ENCODE assay signal across 8 cellular contexts in genomic region chr16:87855852-87856715, GRCh38. TPM values are rescaled to one million over a fixed set of nuclear protein-coding genes. Genes with fewer than 3 reads are reported as not detected.
A peak's percentile ranks its signal among the peaks of the same experiment; 100 is the strongest.
DNase-seq lines count a peak whose midpoint lies in the region; ATAC-seq and TF ChIP-seq lines count a peak whose summit lies in the region.

No MANE protein-coding gene starts in this region.

- H3K36me3 ChIP-seq in GM06990 (ENCODE audit: control insufficient read depth, insufficient read depth, low read length) (peaks cover 23% of the 10 kb centered on the region), RWPE2 (ENCODE audit: low read depth) (peaks cover 93% of the 10 kb centered on the region)

- peak overlapping the region; percentile 98 for H3K27ac ChIP-seq in RWPE2 (ENCODE audit: poor library complexity, severe bottlenecking)

- peak; percentile 2 for ATAC-seq in RWPE2 (ENCODE audit: low read depth)

- no peak for TF ChIP-seq CTCF in GM06990 (IDR thresholded peaks at IDR 0.05; ENCODE audit: insufficient read depth, low read length, poor library complexity, severe bottlenecking)
- TF ChIP-seq CTCF in RWPE2 (IDR thresholded peaks at IDR 0.05; ENCODE audit: poor library complexity, severe bottlenecking) = no peak

- H3K4me3 ChIP-seq in GM06990 (replicated peaks; ENCODE audit: low read depth, low read length) = peak overlapping the region; percentile 49
- peak overlapping the region; percentile 1 for H3K4me3 ChIP-seq in RWPE2 (ENCODE audit: severe bottlenecking)

- H3K4me1 ChIP-seq in RWPE2 (ENCODE audit: insufficient read depth, poor library complexity, severe bottlenecking) = peaks cover 82% of the 10 kb centered on the region

- DNase-seq in GM06990 (ENCODE audit: extremely low read depth, insufficient read length) (no peak), RWPE2 (ENCODE audit: low spot score) (peak; percentile 72), dermis blood vessel endothelial cell (peak; percentile 53), myocyte (ENCODE audit: low read depth) (peak; percentile 53), iPS-NIHi11 (ENCODE audit: low spot score) (no peak), NOMO-1 treated with DMSO at 0.1 percent for 48 hours (lab: John Stamatoyannopoulos, UW; ENCODE audit: unreplicated experiment) (no peak), epidermal melanocyte (ENCODE audit: insufficient read length, low spot score) (no peak)
- no peak for DNase-seq in stimulated activated CD4-positive, alpha-beta T cell treated with anti-CD3 and anti-CD28 coated beads, Interleukin-15, amount 100 ng/mL, for 24 hours

- no peaks in the 10 kb centered on the region for H3K9me3 ChIP-seq in RWPE2 (ENCODE audit: severe bottlenecking)

- no peaks in the 10 kb centered on the region for H3K27me3 ChIP-seq in GM06990 (replicated peaks; ENCODE audit: control insufficient read depth, insufficient read depth, low read length)
- H3K27me3 ChIP-seq in RWPE2 (ENCODE audit: insufficient read depth, poor library complexity, severe bottlenecking) = no peaks in the 10 kb centered on the region

RNA-seq across cellular contexts. Expression of gene SLC7A5, which starts 13.2 kb away (rescaled TPM):
- total RNA-seq in dermis blood vessel endothelial cell (5.1 and 7.8 TPM in 2 replicates), myocyte (47.1 and 48.6 TPM in 2 replicates)
- 469 TPM for polyA plus RNA-seq in myocyte (2012)

Comparison
In these comparisons a context has a peak if more than half of its experiments do, and no peak if none do; other contexts are left out.
1. DNase-seq: peak in RWPE2 (single experiment), dermis blood vessel endothelial cell (single experiment) and myocyte (single experiment); none in GM06990 (single experiment), iPS-NIHi11 (single experiment), NOMO-1 treated with DMSO at 0.1 percent for 48 hours (single experiment), epidermal melanocyte (single experiment) and stimulated activated CD4-positive, alpha-beta T cell treated with anti-CD3 and anti-CD28 coated beads, Interleukin-15, amount 100 ng/mL, for 24 hours (single experiment).